Comparison of ENCODE assay signal across 1 cellular context in the genomic region with DNA sequence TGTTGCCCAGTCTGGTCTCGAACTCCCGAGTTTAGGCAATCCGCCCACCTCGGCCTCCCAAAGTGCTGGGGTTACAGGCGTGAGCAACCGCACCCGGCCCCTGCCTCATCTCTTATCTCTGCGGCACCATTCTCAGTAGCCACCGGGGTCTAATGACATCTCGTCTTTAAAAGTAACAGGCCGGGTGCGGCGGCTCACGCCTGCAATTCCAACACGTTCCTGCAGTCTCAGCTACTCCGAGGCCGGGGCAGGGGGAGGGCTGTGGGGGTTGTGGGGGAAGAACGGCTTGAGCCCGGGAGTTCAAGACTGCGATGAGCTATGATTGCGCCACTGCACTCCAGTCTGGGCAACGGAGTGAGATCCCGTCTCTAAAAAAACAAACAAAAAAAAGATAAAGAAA.
TF ChIP-seq lines count a peak whose summit lies in the region.

No MANE protein-coding gene starts in this region.

TF ChIP-seq in HepG2, 621 proteins besides CTCF, POLR2A, EP300 and RAD21:
- TF ChIP-seq JUN (CRISPR knock-in tag; IDR thresholded peaks at IDR 0.05), result no peak
- TF ChIP-seq RFXAP (CRISPR knock-in tag; IDR thresholded peaks at IDR 0.05; ENCODE audit: borderline replicate concordance), result no peak
- TF ChIP-seq, protein P1, sequence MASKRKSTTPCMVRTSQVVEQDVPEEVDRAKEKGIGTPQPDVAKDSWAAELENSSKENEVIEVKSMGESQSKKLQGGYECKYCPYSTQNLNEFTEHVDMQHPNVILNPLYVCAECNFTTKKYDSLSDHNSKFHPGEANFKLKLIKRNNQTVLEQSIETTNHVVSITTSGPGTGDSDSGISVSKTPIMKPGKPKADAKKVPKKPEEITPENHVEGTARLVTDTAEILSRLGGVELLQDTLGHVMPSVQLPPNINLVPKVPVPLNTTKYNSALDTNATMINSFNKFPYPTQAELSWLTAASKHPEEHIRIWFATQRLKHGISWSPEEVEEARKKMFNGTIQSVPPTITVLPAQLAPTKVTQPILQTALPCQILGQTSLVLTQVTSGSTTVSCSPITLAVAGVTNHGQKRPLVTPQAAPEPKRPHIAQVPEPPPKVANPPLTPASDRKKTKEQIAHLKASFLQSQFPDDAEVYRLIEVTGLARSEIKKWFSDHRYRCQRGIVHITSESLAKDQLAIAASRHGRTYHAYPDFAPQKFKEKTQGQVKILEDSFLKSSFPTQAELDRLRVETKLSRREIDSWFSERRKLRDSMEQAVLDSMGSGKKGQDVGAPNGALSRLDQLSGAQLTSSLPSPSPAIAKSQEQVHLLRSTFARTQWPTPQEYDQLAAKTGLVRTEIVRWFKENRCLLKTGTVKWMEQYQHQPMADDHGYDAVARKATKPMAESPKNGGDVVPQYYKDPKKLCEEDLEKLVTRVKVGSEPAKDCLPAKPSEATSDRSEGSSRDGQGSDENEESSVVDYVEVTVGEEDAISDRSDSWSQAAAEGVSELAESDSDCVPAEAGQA (IDR thresholded peaks at IDR 0.05; ENCODE audit: low read depth), result no peak
- TF ChIP-seq, protein P1 (CRISPR knock-in tag; IDR thresholded peaks at IDR 0.05; ENCODE audit: borderline replicate concordance), result no peak
- TF ChIP-seq TAF1 (CRISPR knock-in tag; IDR thresholded peaks at IDR 0.05), result no peak
- TF ChIP-seq HNRNPL (IDR thresholded peaks at IDR 0.05; ENCODE audit: low read depth, low read length), result no peak
- no peak for TF ChIP-seq ONECUT2 (CRISPR knock-in tag; IDR thresholded peaks at IDR 0.05)
- no peak for TF ChIP-seq GATAD2A (CRISPR knock-in tag; IDR thresholded peaks at IDR 0.05)
- no peak for TF ChIP-seq SMC3 (IDR thresholded peaks at IDR 0.05; ENCODE audit: low read length)
- no peak for TF ChIP-seq GFI1 (CRISPR knock-in tag; IDR thresholded peaks at IDR 0.05; ENCODE audit: borderline replicate concordance)
- no peak for TF ChIP-seq RXRA (CRISPR knock-in tag; IDR thresholded peaks at IDR 0.05)
- no peak for TF ChIP-seq GATAD1 (CRISPR knock-in tag; IDR thresholded peaks at IDR 0.05)
- TF ChIP-seq ZNF468 (CRISPR knock-in tag; IDR thresholded peaks at IDR 0.05), result no peak
- TF ChIP-seq, protein P2, sequence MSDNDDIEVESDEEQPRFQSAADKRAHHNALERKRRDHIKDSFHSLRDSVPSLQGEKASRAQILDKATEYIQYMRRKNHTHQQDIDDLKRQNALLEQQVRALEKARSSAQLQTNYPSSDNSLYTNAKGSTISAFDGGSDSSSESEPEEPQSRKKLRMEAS (IDR thresholded peaks at IDR 0.05), result no peak
- TF ChIP-seq, protein P3, sequence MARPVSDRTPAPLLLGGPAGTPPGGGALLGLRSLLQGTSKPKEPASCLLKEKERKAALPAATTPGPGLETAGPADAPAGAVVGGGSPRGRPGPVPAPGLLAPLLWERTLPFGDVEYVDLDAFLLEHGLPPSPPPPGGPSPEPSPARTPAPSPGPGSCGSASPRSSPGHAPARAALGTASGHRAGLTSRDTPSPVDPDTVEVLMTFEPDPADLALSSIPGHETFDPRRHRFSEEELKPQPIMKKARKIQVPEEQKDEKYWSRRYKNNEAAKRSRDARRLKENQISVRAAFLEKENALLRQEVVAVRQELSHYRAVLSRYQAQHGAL (CRISPR knock-in tag; IDR thresholded peaks at IDR 0.05; ENCODE audit: not compliant biosample characterization), result no peak
- TF ChIP-seq ETV6 (CRISPR knock-in tag; conservative IDR thresholded peaks at IDR 0.05), result no peak
